10 cellular contexts compared by ENCODE assay signal in the genomic region with DNA sequence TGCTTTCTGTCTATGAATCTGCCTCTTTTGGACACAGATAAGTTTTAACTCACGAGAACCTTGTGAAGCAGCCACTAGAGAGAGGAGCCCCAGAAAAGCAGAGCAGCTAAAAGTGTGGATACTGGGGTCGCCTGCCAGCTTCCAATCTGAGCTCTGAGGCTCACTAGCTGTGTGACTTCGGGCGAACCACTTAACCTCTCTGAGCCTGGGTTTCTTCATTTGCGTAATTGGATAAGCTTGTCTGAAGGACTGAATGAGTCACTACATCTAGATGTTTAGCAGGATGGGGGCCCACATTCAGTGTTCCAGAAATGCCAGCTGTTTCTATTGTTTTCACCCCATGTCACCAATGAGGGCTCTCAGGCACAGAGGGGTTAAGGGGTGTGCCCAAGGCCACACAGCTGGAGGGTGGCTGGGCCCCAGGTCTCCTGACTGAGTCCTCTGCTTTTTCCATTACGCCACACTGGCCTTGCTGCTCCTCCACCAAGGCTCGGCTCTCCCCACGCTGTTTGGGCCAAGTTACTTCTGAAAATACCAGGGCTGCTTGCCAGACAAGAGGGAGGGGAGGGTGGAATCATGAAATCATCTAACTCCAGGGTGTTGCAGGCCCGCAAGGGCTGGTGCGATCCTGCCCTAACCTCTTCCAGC. TPM values are rescaled to one million over a fixed set of nuclear protein-coding genes. Genes with fewer than 3 reads are reported as not detected.
A peak's percentile ranks its signal among the peaks of the same experiment; 100 is the strongest.
DNase-seq lines count a peak whose midpoint lies in the region; ATAC-seq and TF ChIP-seq lines count a peak whose summit lies in the region.
"Had no signal": no experiment of that assay in that cellular context is flagged by ENCODE, and none has a peak within 500 bp of the region (broad histone marks: within the 10 kb centered on the region; RNA-seq: fewer than 3 reads in every experiment).

No MANE protein-coding gene starts in this region.

- ATAC-seq in Right ventricle myocardium superior (ENCODE audit: poor library complexity) (peak; percentile 82), GM21786 (IDR thresholded peaks at IDR 0.05; ENCODE audit: unreplicated experiment) (no peak), GM21447 (IDR thresholded peaks at IDR 0.05; ENCODE audit: unreplicated experiment) (no peak)
- ATAC-seq in activated CD8-positive, alpha-beta memory T cell treated with anti-CD3 and anti-CD28 coated beads, Interleukin-2, amount 10 ng/mL, durations not matched to agents 7 days and 5 days = no peak
- ATAC-seq: GM12878 had no signal

- H3K27ac ChIP-seq in adrenal gland (peak overlapping the region; percentile 83 to 96 (median 94)), prostate gland (peak overlapping the region; percentile 74 to 83)

- no peaks in the 10 kb centered on the region for H3K9me3 ChIP-seq in adrenal gland (replicated peaks in 1 of 3)
- H3K9me3 ChIP-seq in prostate gland = no peaks in the 10 kb centered on the region

- CTCF ChIA-PET in activated CD8-positive, alpha-beta memory T cell treated with anti-CD3 and anti-CD28 coated beads, Interleukin-2, amount 10 ng/mL, durations not matched to agents 7 days and 5 days (lab: Charles Lee) = no interaction called here

- H3K27ac Mint-ChIP-seq in activated CD8-positive, alpha-beta memory T cell treated with anti-CD3 and anti-CD28 coated beads, Interleukin-2, amount 10 ng/mL, durations not matched to agents 7 days and 5 days = no peak overlapping the region
- H3K27ac Mint-ChIP-seq: activated naive CD8-positive, alpha-beta T cell had no signal

- intact Hi-C loops in adrenal gland (cut with DNase I) (no loop called here), Right ventricle myocardium superior (cut with DNase I) (no loop called here), prostate gland (cut with DNase I) (no loop called here)

- 15 to 39% (median 26%) methylated on average over 5 to 10 of the region's 10 CpGs for WGBS in adrenal gland, 4 donors
- WGBS in prostate gland = 35% methylated on average over 10 of the region's 10 CpGs

- H3K4me1 ChIP-seq in adrenal gland (replicated peaks in 1 of 2) (peaks cover 63 to 80% of the 10 kb centered on the region in 2 donors), prostate gland (replicated peaks) (peaks cover 6% of the 10 kb centered on the region)

- TF ChIP-seq CTCF in adrenal gland (IDR thresholded peaks at IDR 0.05) (no peak), prostate gland (IDR thresholded peaks at IDR 0.05) (no peak)

- H3K4me3 Mint-ChIP-seq in activated CD8-positive, alpha-beta memory T cell treated with anti-CD3 and anti-CD28 coated beads, Interleukin-2, amount 10 ng/mL, durations not matched to agents 7 days and 5 days = no peak overlapping the region
- H3K4me3 Mint-ChIP-seq: activated naive CD8-positive, alpha-beta T cell had no signal

- peaks cover 9% of the 10 kb centered on the region for H3K4me1 Mint-ChIP-seq in activated CD8-positive, alpha-beta memory T cell treated with anti-CD3 and anti-CD28 coated beads, Interleukin-2, amount 10 ng/mL, durations not matched to agents 7 days and 5 days

- H3K4me3 ChIP-seq in adrenal gland = no peak overlapping the region
- H3K4me3 ChIP-seq in prostate gland = no peak overlapping the region
- H3K4me3 ChIP-seq: GM12878 had no signal

- peaks cover 5% of the 10 kb centered on the region for H3K27me3 Mint-ChIP-seq in activated CD8-positive, alpha-beta memory T cell treated with anti-CD3 and anti-CD28 coated beads, Interleukin-2, amount 10 ng/mL, durations not matched to agents 7 days and 5 days
- H3K27me3 Mint-ChIP-seq: activated naive CD8-positive, alpha-beta T cell had no signal

- H3K36me3 ChIP-seq in adrenal gland (replicated peaks in 1 of 2) (peaks cover 0 to 6% of the 10 kb centered on the region in 2 donors), prostate gland (no peaks in the 10 kb centered on the region)

- no peaks in the 10 kb centered on the region for H3K9me3 Mint-ChIP-seq in activated CD8-positive, alpha-beta memory T cell treated with anti-CD3 and anti-CD28 coated beads, Interleukin-2, amount 10 ng/mL, durations not matched to agents 7 days and 5 days (ENCODE audit: low read depth)

- peak; percentile 92 for DNase-seq in DMS 273 (lab: John Stamatoyannopoulos, UW; ENCODE audit: unreplicated experiment)
- peak; percentile 95 to 99 (median 99) for DNase-seq in adrenal gland
- peak; percentile 92 for DNase-seq in Right ventricle myocardium superior
- DNase-seq in prostate gland (ENCODE audit: low spot score) = peak; percentile 81
- no peak for DNase-seq in activated effector memory CD4-positive, alpha-beta T cell treated with Interleukin-2 at 50 U/mL for 16 hours
- DNase-seq in activated CD8-positive, alpha-beta memory T cell treated with anti-CD3 and anti-CD28 coated beads, Interleukin-2, amount 10 ng/mL, durations not matched to agents 7 days and 5 days = no peak

- peak in 1 of 2 donors; percentile 70 for TF ChIP-seq POLR2A in adrenal gland (IDR thresholded peaks at IDR 0.05)
- no peak for TF ChIP-seq POLR2A in prostate gland (IDR thresholded peaks at IDR 0.05)

- H3K27me3 ChIP-seq in adrenal gland (no peaks in the 10 kb centered on the region), prostate gland (replicated peaks; ENCODE audit: insufficient read depth) (no peaks in the 10 kb centered on the region)

- no peaks in the 10 kb centered on the region for H3K36me3 Mint-ChIP-seq in activated CD8-positive, alpha-beta memory T cell treated with anti-CD3 and anti-CD28 coated beads, Interleukin-2, amount 10 ng/mL, durations not matched to agents 7 days and 5 days
- H3K36me3 Mint-ChIP-seq: activated naive CD8-positive, alpha-beta T cell had no signal

RNA-seq across cellular contexts. Expression of gene SH3PXD2B, which starts 36.2 kb away (rescaled TPM):
- 100 to 1,000 TPM in 1 of 8 donors, 10 to 100 TPM in 7; 41.1 to 111 (median 64.7) TPM for total RNA-seq in adrenal gland
- 10 to 100 TPM; 15.2 to 37.9 (median 28.4) TPM for polyA plus RNA-seq in adrenal gland
- 5.3 TPM for total RNA-seq in Right ventricle myocardium superior
- total RNA-seq in prostate gland = 10 to 100 TPM; 15.8 to 38.0 TPM
- under 1 TPM; 0.06 to 0.12 TPM for total RNA-seq in activated CD8-positive, alpha-beta memory T cell treated with anti-CD3 and anti-CD28 coated beads, Interleukin-2, amount 10 ng/mL, durations not matched to agents 7 days and 5 days

Comparison
In these comparisons a context has a peak if more than half of its experiments do, and no peak if none do; other contexts are left out.
1. DNase-seq: peak in DMS 273 (single experiment), adrenal gland (7 of 7), Right ventricle myocardium superior (single experiment) and prostate gland (single experiment); none in activated effector memory CD4-positive, alpha-beta T cell treated with Interleukin-2 at 50 U/mL for 16 hours (single experiment) and activated CD8-positive, alpha-beta memory T cell treated with anti-CD3 and anti-CD28 coated beads, Interleukin-2, amount 10 ng/mL, durations not matched to agents 7 days and 5 days (single experiment).